19 cellular contexts compared by ENCODE assay signal in genomic region chr21:43679951-43680350, GRCh38. TPM values are rescaled to one million over a fixed set of nuclear protein-coding genes. Genes with fewer than 3 reads are reported as not detected.
DNase-seq lines count a peak whose midpoint lies in the region; ATAC-seq and TF ChIP-seq lines count a peak whose summit lies in the region.
"Had no signal": no experiment of that assay in that cellular context is flagged by ENCODE, and none has a peak within 500 bp of the region (broad histone marks: within the 10 kb centered on the region; RNA-seq: fewer than 3 reads in every experiment).

No MANE protein-coding gene starts in this region.

- no peaks in the 10 kb centered on the region; the same call in 1 of the 2 replicates for H3K79me2 ChIP-seq in H9 (ENCODE audit: insufficient read depth, low read length)

- H3K79me1 ChIP-seq in H9 (ENCODE audit: insufficient read depth, low read depth, low read length, poor library complexity, severe bottlenecking), result peaks cover 4% of the 10 kb centered on the region

- H3K4ac ChIP-seq in H9 (ENCODE audit: low read depth, low read length), result no peak overlapping the region

- no peak overlapping the region for H3T11ph ChIP-seq in H9 (ENCODE audit: low read length)

- H4K20me1 ChIP-seq in H9 (ENCODE audit: control insufficient read depth, insufficient read depth, insufficient read length), result no peaks in the 10 kb centered on the region

- H3K4me1 ChIP-seq in H9 (ENCODE audit: insufficient read depth, low read length), result no peaks in the 10 kb centered on the region
- no peaks in the 10 kb centered on the region for H3K4me1 ChIP-seq in endodermal cell (ENCODE audit: control insufficient read depth, insufficient read depth, low read length)
- H3K4me1 ChIP-seq: SJSA1 had no signal

- peaks cover 73% of the 10 kb centered on the region for H3K36me3 Mint-ChIP-seq in activated CD4-positive, alpha-beta memory T cell treated with anti-CD3 and anti-CD28 coated beads, Interleukin-2, amount 10 ng/mL, durations not matched to agents 7 days and 5 days (ENCODE audit: low read depth)
- H3K36me3 Mint-ChIP-seq in activated CD4-positive, alpha-beta memory T cell treated with anti-CD3 and anti-CD28 coated beads for 36 hours, result peaks cover 50% of the 10 kb centered on the region
- H3K36me3 Mint-ChIP-seq in H9 (ENCODE audit: insufficient read depth in 1 of 3, low read depth in 3 of 3), result peaks cover 54 to 80% (median 73%) of the 10 kb centered on the region in 3 experiments
- peaks cover 69% of the 10 kb centered on the region for H3K36me3 Mint-ChIP-seq in endodermal cell (ENCODE audit: low read depth)
- H3K36me3 Mint-ChIP-seq in stimulated activated effector memory CD8-positive, alpha-beta T cell treated with anti-CD3 and anti-CD28 coated beads, Interleukin-12 subunit alpha, Interleukin-12 subunit beta, amount 100 ng/mL, for 72 hours, result peaks cover 99% of the 10 kb centered on the region

- peaks cover 72% of the 10 kb centered on the region for H3K36me3 ChIP-seq in endodermal cell (ENCODE audit: control insufficient read depth, insufficient read depth, low read length)

- H2BK120ac ChIP-seq in H9 (ENCODE audit: low read depth, low read length, poor library complexity, severe bottlenecking), result no peak overlapping the region

- H4K91ac ChIP-seq in H9 (ENCODE audit: insufficient read length, low read depth, low read length), result no peak overlapping the region

- no peak overlapping the region for H2AFZ ChIP-seq in H9 (ENCODE audit: low read length)
- H2AFZ ChIP-seq: PC-9 had no signal

- H3K14ac ChIP-seq in H9 (ENCODE audit: insufficient read depth, low read length), result no peak overlapping the region

- H3K27ac Mint-ChIP-seq in activated CD4-positive, alpha-beta memory T cell treated with anti-CD3 and anti-CD28 coated beads, Interleukin-2, amount 10 ng/mL, durations not matched to agents 7 days and 5 days, result peak overlapping the region; percentile 34
- H3K27ac Mint-ChIP-seq in activated CD4-positive, alpha-beta memory T cell treated with anti-CD3 and anti-CD28 coated beads for 36 hours, result no peak overlapping the region
- peak overlapping the region in 2 of 3 experiments; percentile 9 to 22; a peak in 2 of 7 replicates for H3K27ac Mint-ChIP-seq in H9
- H3K27ac Mint-ChIP-seq in endodermal cell, result peak overlapping the region; percentile 13
- H3K27ac Mint-ChIP-seq in stimulated activated effector memory CD8-positive, alpha-beta T cell treated with anti-CD3 and anti-CD28 coated beads, Interleukin-12 subunit alpha, Interleukin-12 subunit beta, amount 100 ng/mL, for 72 hours, result peak overlapping the region; percentile 30
- H3K27ac Mint-ChIP-seq: IgD-negative memory B cell had no signal

- peaks cover 26% of the 10 kb centered on the region for H3K4me1 Mint-ChIP-seq in activated CD4-positive, alpha-beta memory T cell treated with anti-CD3 and anti-CD28 coated beads, Interleukin-2, amount 10 ng/mL, durations not matched to agents 7 days and 5 days
- peaks cover 3% of the 10 kb centered on the region for H3K4me1 Mint-ChIP-seq in activated CD4-positive, alpha-beta memory T cell treated with anti-CD3 and anti-CD28 coated beads for 36 hours (ENCODE audit: low read depth)
- H3K4me1 Mint-ChIP-seq in H9 (peaks cover 0 to under 1% of the 10 kb centered on the region in 2 experiments; a peak in 1 of 4 replicates), endodermal cell (no peaks in the 10 kb centered on the region)
- H3K4me1 Mint-ChIP-seq in stimulated activated effector memory CD8-positive, alpha-beta T cell treated with anti-CD3 and anti-CD28 coated beads, Interleukin-12 subunit alpha, Interleukin-12 subunit beta, amount 100 ng/mL, for 72 hours, result peaks cover 23% of the 10 kb centered on the region

- H3K27me3 Mint-ChIP-seq in activated CD4-positive, alpha-beta memory T cell treated with anti-CD3 and anti-CD28 coated beads, Interleukin-2, amount 10 ng/mL, durations not matched to agents 7 days and 5 days, result no peaks in the 10 kb centered on the region
- H3K27me3 Mint-ChIP-seq in activated CD4-positive, alpha-beta memory T cell treated with anti-CD3 and anti-CD28 coated beads for 36 hours, result no peaks in the 10 kb centered on the region
- H3K27me3 Mint-ChIP-seq in H9 (ENCODE audit: low read depth) (no peaks in the 10 kb centered on the region), endodermal cell (ENCODE audit: insufficient read depth) (no peaks in the 10 kb centered on the region)
- H3K27me3 Mint-ChIP-seq: IgD-negative memory B cell had no signal

- no peak overlapping the region for H3K4me2 ChIP-seq in H9 (ENCODE audit: insufficient read depth, insufficient read length, low read length)
- H3K4me2 ChIP-seq: PC-9 had no signal

- TF ChIP-seq CTCF in H9 (conservative IDR thresholded peaks at IDR 0.05) (no peak), endodermal cell (conservative IDR thresholded peaks at IDR 0.05) (no peak)

- no peak overlapping the region for H2BK12ac ChIP-seq in H9 (ENCODE audit: insufficient read length, low read depth, low read length)

- H2BK5ac ChIP-seq in H9 (ENCODE audit: insufficient read length, low read length), result no peak overlapping the region

- no peak overlapping the region for H2BK20ac ChIP-seq in H9 (ENCODE audit: low read depth, low read length, poor library complexity, severe bottlenecking)

- H2AK5ac ChIP-seq in H9 (ENCODE audit: insufficient read length, low read length), result no peak overlapping the region

- no peak overlapping the region for H3K4me3 ChIP-seq in endodermal cell (ENCODE audit: low read length)
- H3K4me3 ChIP-seq: PC-9, SJSA1 had no signal

- intact Hi-C loops in activated CD4-positive, alpha-beta memory T cell treated with anti-CD3 and anti-CD28 coated beads for 36 hours (cut with micrococcal nuclease), result no loop called here

- POLR2A ChIA-PET in activated CD4-positive, alpha-beta memory T cell treated with anti-CD3 and anti-CD28 coated beads, Interleukin-2, amount 10 ng/mL, durations not matched to agents 7 days and 5 days (lab: Charles Lee), result no interaction called here
- POLR2A ChIA-PET in activated CD4-positive, alpha-beta memory T cell treated with anti-CD3 and anti-CD28 coated beads for 36 hours (lab: Charles Lee), result no interaction called here

- no peaks in the 10 kb centered on the region for H3K9me3 ChIP-seq in H9 (ENCODE audit: control insufficient read depth, low read depth, low read length)
- H3K9me3 ChIP-seq in endodermal cell (ENCODE audit: control insufficient read depth, low read length), result no peaks in the 10 kb centered on the region
- H3K9me3 ChIP-seq: SJSA1 had no signal

- no peak overlapping the region for H2BK15ac ChIP-seq in H9 (ENCODE audit: low read depth, low read length)

- no peak overlapping the region for H3K4me3 Mint-ChIP-seq in activated CD4-positive, alpha-beta memory T cell treated with anti-CD3 and anti-CD28 coated beads, Interleukin-2, amount 10 ng/mL, durations not matched to agents 7 days and 5 days
- H3K4me3 Mint-ChIP-seq in activated CD4-positive, alpha-beta memory T cell treated with anti-CD3 and anti-CD28 coated beads for 36 hours, result no peak overlapping the region
- H3K4me3 Mint-ChIP-seq in H9, result no peak overlapping the region
- no peak overlapping the region for H3K4me3 Mint-ChIP-seq in endodermal cell
- H3K4me3 Mint-ChIP-seq in stimulated activated effector memory CD8-positive, alpha-beta T cell treated with anti-CD3 and anti-CD28 coated beads, Interleukin-12 subunit alpha, Interleukin-12 subunit beta, amount 100 ng/mL, for 72 hours, result no peak overlapping the region
- H3K4me3 Mint-ChIP-seq: IgD-negative memory B cell had no signal

- H4K8ac ChIP-seq in H9 (replicated peaks; ENCODE audit: insufficient read length, low read depth, low read length), result no peak overlapping the region

- no peak overlapping the region for H4K5ac ChIP-seq in H9 (ENCODE audit: insufficient read length, low read depth, low read length)

- ATAC-seq in stimulated activated effector memory CD8-positive, alpha-beta T cell treated with anti-CD3 and anti-CD28 coated beads, Interleukin-12 subunit alpha, Interleukin-12 subunit beta, amount 100 ng/mL, for 72 hours, result no peak
- no peak for ATAC-seq in GM18498 (IDR thresholded peaks at IDR 0.05; ENCODE audit: unreplicated experiment)
- ATAC-seq: HCT116 had no signal

- no peak overlapping the region for H3K9ac ChIP-seq in H9 (ENCODE audit: extremely low read depth, insufficient read length, low read length)
- H3K9ac ChIP-seq in endodermal cell (ENCODE audit: extremely low read depth, low read length, poor library complexity, severe bottlenecking), result no peak overlapping the region

- H3K27me3 ChIP-seq in H9 (ENCODE audit: insufficient read depth, low read length), result no peaks in the 10 kb centered on the region
- no peaks in the 10 kb centered on the region for H3K27me3 ChIP-seq in endodermal cell (ENCODE audit: control insufficient read depth, insufficient read depth, low read length, poor library complexity, severe bottlenecking)
- H3K27me3 ChIP-seq: SJSA1 had no signal

- no peak for DNase-seq in activated CD4-positive, alpha-beta memory T cell treated with anti-CD3 and anti-CD28 coated beads, Interleukin-2, amount 10 ng/mL, durations not matched to agents 7 days and 5 days
- no peak for DNase-seq in activated CD4-positive, alpha-beta memory T cell treated with anti-CD3 and anti-CD28 coated beads for 36 hours
- no peak for DNase-seq in H9
- no peak for DNase-seq in endodermal cell
- DNase-seq in stimulated activated effector memory CD8-positive, alpha-beta T cell treated with anti-CD3 and anti-CD28 coated beads, Interleukin-12 subunit alpha, Interleukin-12 subunit beta, amount 100 ng/mL, for 72 hours (ENCODE audit: low spot score in 2 of 2), result no peak
- no peak for DNase-seq in NCI-H526 treated with DMSO at 0.1 percent for 48 hours (lab: John Stamatoyannopoulos, UW)
- DNase-seq: NCI-H1048, NCI-H1417, NCI-H1694, NCI-H2029 treated with DMSO at 0.1 percent for 48 hours, NCI-H446 treated with DMSO at 0.1 percent for 48 hours, NCI-H526, PC-9, Right ventricle myocardium superior, RPMI8226 had no signal

- WGBS in H9 (ENCODE audit: extremely low coverage, insufficient read length, low lambda C conversion rate), result no CpG with 5 or more reads among the region's 12 CpGs
- WGBS in endodermal cell (ENCODE audit: insufficient coverage in 1 of 2, insufficient read length in 1 of 2), 2 experiments, result 97 to 99% methylated on average over 10 to 12 of the region's 12 CpGs

- CTCF ChIA-PET in activated CD4-positive, alpha-beta memory T cell treated with anti-CD3 and anti-CD28 coated beads, Interleukin-2, amount 10 ng/mL, durations not matched to agents 7 days and 5 days (lab: Charles Lee), result no interaction called here
- CTCF ChIA-PET in activated CD4-positive, alpha-beta memory T cell treated with anti-CD3 and anti-CD28 coated beads for 36 hours (lab: Charles Lee), result no interaction called here

- H3K18ac ChIP-seq in H9 (ENCODE audit: insufficient read length, low read depth, low read length), result no peak overlapping the region

- H3K23ac ChIP-seq in H9 (ENCODE audit: insufficient read length, low read depth, low read length), result no peak overlapping the region

- H3K27ac ChIP-seq in H9 (ENCODE audit: insufficient read length, low read depth, low read length) (no peak overlapping the region), endodermal cell (ENCODE audit: low read depth, low read length) (no peak overlapping the region)
- H3K27ac ChIP-seq: PC-9, SJSA1 had no signal

- H3K23me2 ChIP-seq in H9 (ENCODE audit: insufficient read length, low read depth, low read length, poor library complexity, severe bottlenecking), result no peaks in the 10 kb centered on the region

- H3K56ac ChIP-seq in H9 (ENCODE audit: insufficient read length, low read depth, low read length), result no peak overlapping the region

- no peaks in the 10 kb centered on the region for H3K9me3 Mint-ChIP-seq in activated CD4-positive, alpha-beta memory T cell treated with anti-CD3 and anti-CD28 coated beads, Interleukin-2, amount 10 ng/mL, durations not matched to agents 7 days and 5 days
- no peaks in the 10 kb centered on the region for H3K9me3 Mint-ChIP-seq in activated CD4-positive, alpha-beta memory T cell treated with anti-CD3 and anti-CD28 coated beads for 36 hours
- H3K9me3 Mint-ChIP-seq in H9, result no peaks in the 10 kb centered on the region
- H3K9me3 Mint-ChIP-seq in endodermal cell, result no peaks in the 10 kb centered on the region
- H3K9me3 Mint-ChIP-seq in stimulated activated effector memory CD8-positive, alpha-beta T cell treated with anti-CD3 and anti-CD28 coated beads, Interleukin-12 subunit alpha, Interleukin-12 subunit beta, amount 100 ng/mL, for 72 hours, result no peaks in the 10 kb centered on the region
- H3K9me3 Mint-ChIP-seq: IgD-negative memory B cell had no signal

RNA-seq across cellular contexts. Expression of gene RRP1B, which starts 20.6 kb away (rescaled TPM):
- 10 to 100 TPM; 43.3 to 43.7 TPM for total RNA-seq in activated CD4-positive, alpha-beta memory T cell treated with anti-CD3 and anti-CD28 coated beads, Interleukin-2, amount 10 ng/mL, durations not matched to agents 7 days and 5 days
- 10 to 100 TPM; 66.7 to 69.9 TPM for total RNA-seq in activated CD4-positive, alpha-beta memory T cell treated with anti-CD3 and anti-CD28 coated beads for 36 hours
- total RNA-seq in H9 (2021), result 94.6 and 96.6 TPM in 2 replicates
- 10 to 100 TPM; 44.1 to 46.0 TPM for total RNA-seq in endodermal cell
- polyA plus RNA-seq in endodermal cell (2013, experiment 1 of 2), result 33.6 TPM
- polyA plus RNA-seq in endodermal cell (2013, experiment 2 of 2), result 32.3 TPM

RNA-seq across cellular contexts. Expression of gene HSF2BP, which starts 20.7 kb away (rescaled TPM):
- total RNA-seq in activated CD4-positive, alpha-beta memory T cell treated with anti-CD3 and anti-CD28 coated beads, Interleukin-2, amount 10 ng/mL, durations not matched to agents 7 days and 5 days, result under 1 TPM; 0.15 to 0.40 TPM
- under 1 TPM; 0.50 to 0.73 TPM for total RNA-seq in activated CD4-positive, alpha-beta memory T cell treated with anti-CD3 and anti-CD28 coated beads for 36 hours
- total RNA-seq in H9 (2021) (1.5 and 1.7 TPM in 2 replicates), endodermal cell (1 to 10 TPM; 1.7 to 1.9 TPM)
- 0.96 TPM for polyA plus RNA-seq in endodermal cell (2013, experiment 1 of 2)
- 0.87 TPM for polyA plus RNA-seq in endodermal cell (2013, experiment 2 of 2)
- total RNA-seq: Right ventricle myocardium superior had no signal

RNA-seq across cellular contexts. Expression of gene PDXK, which starts 39.0 kb away (rescaled TPM):
- total RNA-seq in activated CD4-positive, alpha-beta memory T cell treated with anti-CD3 and anti-CD28 coated beads, Interleukin-2, amount 10 ng/mL, durations not matched to agents 7 days and 5 days, result 10 to 100 TPM; 94.1 to 95.0 TPM
- 100 to 1,000 TPM; 126 to 131 TPM for total RNA-seq in activated CD4-positive, alpha-beta memory T cell treated with anti-CD3 and anti-CD28 coated beads for 36 hours
- total RNA-seq in H9 (2021) (109 and 117 TPM in 2 replicates), endodermal cell (100 to 1,000 TPM in 1 of 2 donors, 10 to 100 TPM in 1; 90.9 to 105 TPM)
- polyA plus RNA-seq in endodermal cell (2013, experiment 1 of 2), result 35.6 TPM
- polyA plus RNA-seq in endodermal cell (2013, experiment 2 of 2), result 40.5 TPM
